Comparison of ENCODE assay signal across 17 cellular contexts in the genomic region with DNA sequence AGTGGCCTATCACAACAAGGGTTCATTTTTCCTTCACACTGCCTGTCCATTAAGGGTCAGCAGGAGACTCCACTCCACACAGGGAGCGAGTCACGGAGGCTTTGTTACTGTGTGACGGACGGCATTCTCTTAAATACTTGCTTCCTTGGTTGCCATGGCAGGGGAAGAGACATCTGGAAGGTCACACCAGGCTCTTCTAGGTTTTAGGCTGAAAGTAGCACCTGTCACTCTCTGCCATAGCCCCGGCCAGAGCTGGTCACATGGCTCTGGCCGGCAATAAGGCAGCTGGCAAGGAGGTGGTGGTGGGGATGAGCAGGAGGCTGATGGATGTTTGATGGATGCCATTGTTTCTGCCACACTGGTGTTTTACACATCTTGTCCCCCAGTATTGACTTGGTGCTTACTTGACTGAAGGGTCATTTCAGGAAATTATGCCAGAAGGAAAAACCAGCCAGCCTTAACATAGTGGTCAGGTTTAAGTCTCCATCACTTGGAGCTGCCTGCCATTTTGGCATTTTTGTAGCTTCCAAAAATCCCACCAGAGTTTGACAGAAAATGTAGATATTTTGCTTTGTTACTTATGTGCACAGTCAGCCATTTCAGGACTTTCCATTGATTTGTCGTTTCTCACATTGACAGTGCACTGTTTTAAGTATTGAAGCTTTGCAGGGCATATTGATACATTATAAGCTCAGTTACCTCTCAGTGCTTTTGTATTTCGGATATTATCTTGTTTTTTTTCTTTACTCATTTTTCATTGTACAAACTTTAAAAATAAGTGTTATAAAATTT.
DNase-seq lines count a peak whose midpoint lies in the region; ATAC-seq and TF ChIP-seq lines count a peak whose summit lies in the region.
"Had no signal": no experiment of that assay in that cellular context is flagged by ENCODE, and none has a peak within 500 bp of the region (broad histone marks: within the 10 kb centered on the region; RNA-seq: fewer than 3 reads in every experiment).

No MANE protein-coding gene starts in this region.

- ATAC-seq in psoas muscle: peak in 3 of 4 donors; percentile 24 to 39 (median 35)
- ATAC-seq in GM18868 (IDR thresholded peaks at IDR 0.05; ENCODE audit: unreplicated experiment): no peak

- H3K9me3 ChIP-seq in endodermal cell (ENCODE audit: control insufficient read depth, low read length) (no peaks in the 10 kb centered on the region), psoas muscle (no peaks in the 10 kb centered on the region)
- H3K9me3 ChIP-seq: BE2C had no signal

- H3K27ac Mint-ChIP-seq in endodermal cell: no peak overlapping the region
- H3K27ac Mint-ChIP-seq: CD4-positive, alpha-beta T cell had no signal

- H3K27ac ChIP-seq in endodermal cell (ENCODE audit: low read depth, low read length) (peak overlapping the region; percentile 95), psoas muscle (no peak overlapping the region)
- H3K27ac ChIP-seq: 22Rv1, PC-9 had no signal

- H3K27me3 Mint-ChIP-seq in endodermal cell (ENCODE audit: insufficient read depth): peaks cover 13% of the 10 kb centered on the region

- DNase-seq in NCI-H2171 treated with DMSO at 0.1 percent for 48 hours (lab: John Stamatoyannopoulos, UW) (peak; percentile 67), NCI-H2171 (lab: John Stamatoyannopoulos, UW) (no peak), NCI-H524 treated with DMSO at 0.1 percent for 48 hours (lab: John Stamatoyannopoulos, UW) (peak; percentile 80), endodermal cell (no peak), psoas muscle (no peak), NCI-H510A treated with DMSO at 0.1 percent for 48 hours (lab: John Stamatoyannopoulos, UW) (no peak)
- no peak for DNase-seq in activated CD4-positive, alpha-beta T cell treated with anti-CD3 and anti-CD28 coated beads for 4 hours
- DNase-seq: BE2C; CD4-positive, alpha-beta T cell; H7; NCI-H1436 treated with DMSO at 0.1 percent for 48 hours; NCI-H2029 treated with DMSO at 0.1 percent for 48 hours; NCI-H345; NCI-H748 treated with DMSO at 0.1 percent for 48 hours; PC-9 had no signal

- no peaks in the 10 kb centered on the region for H3K36me3 ChIP-seq in endodermal cell (ENCODE audit: control insufficient read depth, insufficient read depth, low read length)
- H3K36me3 ChIP-seq in psoas muscle (ENCODE audit: insufficient read depth in 1 of 2, low read depth in 1 of 2): no peaks in the 10 kb centered on the region
- H3K36me3 ChIP-seq: BE2C had no signal

- no peaks in the 10 kb centered on the region for H3K9me3 Mint-ChIP-seq in endodermal cell
- H3K9me3 Mint-ChIP-seq: CD4-positive, alpha-beta T cell had no signal

- H3K27me3 ChIP-seq in endodermal cell (ENCODE audit: control insufficient read depth, insufficient read depth, low read length, poor library complexity, severe bottlenecking) (no peaks in the 10 kb centered on the region), psoas muscle (ENCODE audit: insufficient read depth in 3 of 3, low read length in 2 of 3) (peaks cover 0 to 5% (median 2%) of the 10 kb centered on the region in 3 donors)
- H3K27me3 ChIP-seq: BE2C had no signal

- peaks cover 9% of the 10 kb centered on the region for H3K4me1 Mint-ChIP-seq in endodermal cell

- H3K4me1 ChIP-seq in endodermal cell (ENCODE audit: control insufficient read depth, insufficient read depth, low read length) (no peaks in the 10 kb centered on the region), psoas muscle (no peaks in the 10 kb centered on the region)
- H3K4me1 ChIP-seq: BE2C had no signal

- intact Hi-C loops in psoas muscle (cut with DNase I): no loop called here

- H3K4me3 Mint-ChIP-seq in endodermal cell: no peak overlapping the region
- H3K4me3 Mint-ChIP-seq: CD4-positive, alpha-beta T cell had no signal

- H3K4me3 ChIP-seq in endodermal cell (ENCODE audit: low read length): no peak overlapping the region
- H3K4me3 ChIP-seq in psoas muscle: no peak overlapping the region
- H3K4me3 ChIP-seq: PC-9 had no signal

- TF ChIP-seq CTCF in endodermal cell (conservative IDR thresholded peaks at IDR 0.05) (no peak), psoas muscle (IDR thresholded peaks at IDR 0.05) (no peak)

- no peaks in the 10 kb centered on the region for H3K36me3 Mint-ChIP-seq in endodermal cell (ENCODE audit: low read depth)

- WGBS in endodermal cell (ENCODE audit: insufficient coverage in 1 of 2, insufficient read length in 1 of 2), 2 experiments: 0 to 76% methylated on average over 1 to 7 of the region's 8 CpGs
- 45 to 52% (median 48%) methylated on average over 8 of the region's 8 CpGs for WGBS in psoas muscle, 3 donors

- no peak overlapping the region for H3K9ac ChIP-seq in endodermal cell (ENCODE audit: extremely low read depth, low read length, poor library complexity, severe bottlenecking)

Comparison
In these comparisons a context has a peak if more than half of its experiments do, and no peak if none do; other contexts are left out.
1. DNase-seq: peak in NCI-H2171 treated with DMSO at 0.1 percent for 48 hours (single experiment) and NCI-H524 treated with DMSO at 0.1 percent for 48 hours (single experiment); none in NCI-H2171 (single experiment), endodermal cell (single experiment), psoas muscle (0 of 2), activated CD4-positive, alpha-beta T cell treated with anti-CD3 and anti-CD28 coated beads for 4 hours (0 of 2) and NCI-H510A treated with DMSO at 0.1 percent for 48 hours (single experiment).